Comparison of ENCODE assay signal across 1 cellular context in genomic region chr13:66402071-66402470, GRCh38.
TF ChIP-seq lines count a peak whose summit lies in the region.

No MANE protein-coding gene starts in this region.

TF ChIP-seq in IMR-90, 13 proteins besides CTCF, POLR2A, EP300 and RAD21 (continued from another document):
- TF ChIP-seq RFX5 (IDR thresholded peaks at IDR 0.05; ENCODE audit: low read depth, low read length): no peak
- TF ChIP-seq RCOR1 (IDR thresholded peaks at IDR 0.05; ENCODE audit: insufficient replicate concordance, low read length): no peak
- TF ChIP-seq SMC3 (IDR thresholded peaks at IDR 0.05; ENCODE audit: low read depth, low read length): no peak
- no peak for TF ChIP-seq FOS (IDR thresholded peaks at IDR 0.05; ENCODE audit: low read depth, low read length)
- TF ChIP-seq ELK1 (IDR thresholded peaks at IDR 0.05; ENCODE audit: borderline replicate concordance, low read depth, low read length): no peak
- no peak for TF ChIP-seq NFE2L2 (IDR thresholded peaks at IDR 0.05; ENCODE audit: low read depth, low read length)
- no peak for TF ChIP-seq MXI1 (IDR thresholded peaks at IDR 0.05; ENCODE audit: borderline replicate concordance, low read depth, low read length)
- TF ChIP-seq USF2 (IDR thresholded peaks at IDR 0.05; ENCODE audit: low read depth, low read length): no peak
